17 cellular contexts compared by ENCODE assay signal in the genomic region with DNA sequence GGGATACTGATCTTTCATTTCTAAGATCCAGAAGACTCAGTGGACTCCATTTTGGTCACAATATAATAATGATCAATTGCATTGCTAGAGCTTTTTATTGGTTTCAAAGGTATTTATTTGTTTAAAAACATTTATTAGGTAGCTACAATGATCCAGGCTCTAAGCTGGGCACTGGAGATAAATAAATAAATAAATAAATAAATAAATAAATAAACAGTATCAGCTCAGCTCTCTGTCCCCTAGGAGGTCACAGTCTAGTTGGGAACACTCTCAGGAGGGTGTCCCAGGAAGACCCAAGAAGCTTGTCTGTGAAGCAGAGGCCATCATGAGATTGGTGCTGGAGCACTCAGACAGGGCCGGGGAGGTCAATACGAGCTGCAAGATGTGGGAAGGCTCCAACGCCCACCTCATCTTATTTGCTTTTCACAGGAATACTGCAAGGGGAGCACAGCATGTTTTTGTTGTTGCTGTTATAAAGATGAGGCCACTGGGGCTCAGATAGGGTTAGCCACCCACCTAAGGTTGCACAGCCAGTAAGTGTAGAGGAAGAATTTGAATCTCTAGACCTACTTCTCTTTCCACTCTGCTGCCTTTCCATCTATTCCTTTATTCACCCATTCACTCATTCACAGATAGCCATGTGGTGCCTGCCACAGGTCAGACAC. TPM values are rescaled to one million over a fixed set of nuclear protein-coding genes. Genes with fewer than 3 reads are reported as not detected.
DNase-seq lines count a peak whose midpoint lies in the region; ATAC-seq and TF ChIP-seq lines count a peak whose summit lies in the region.
"Had no signal": no experiment of that assay in that cellular context is flagged by ENCODE, and none has a peak within 500 bp of the region (broad histone marks: within the 10 kb centered on the region; RNA-seq: fewer than 3 reads in every experiment).

No MANE protein-coding gene starts in this region.

- H3K4me3 Mint-ChIP-seq in CD14-positive monocyte = no peak overlapping the region
- H3K4me3 Mint-ChIP-seq in activated T-helper 17 cell treated with anti-CD3 and anti-CD28 coated beads, Interleukin-2, amount 50 U/mL, for 72 hours = peak overlapping the region; percentile 85
- peak overlapping the region; percentile 84 for H3K4me3 Mint-ChIP-seq in natural killer cell treated with Interleukin-12 subunit alpha and Interleukin-12 subunit beta and Interleukin-15 and Interleukin-18, amount 100 ng/mL, for 72 hours
- H3K4me3 Mint-ChIP-seq: brain, GM23338 had no signal

- H3K27me3 Mint-ChIP-seq in CD14-positive monocyte (ENCODE audit: low read depth in 3 of 3) = peaks cover 1 to 11% (median 6%) of the 10 kb centered on the region in 3 donors
- H3K27me3 Mint-ChIP-seq in activated T-helper 17 cell treated with anti-CD3 and anti-CD28 coated beads, Interleukin-2, amount 50 U/mL, for 72 hours = no peaks in the 10 kb centered on the region
- no peaks in the 10 kb centered on the region for H3K27me3 Mint-ChIP-seq in natural killer cell treated with Interleukin-12 subunit alpha and Interleukin-12 subunit beta and Interleukin-15 and Interleukin-18, amount 100 ng/mL, for 72 hours
- H3K27me3 Mint-ChIP-seq: brain had no signal

- intact Hi-C loops in CD14-positive monocyte (cut with micrococcal nuclease) (loop anchor here (1.0 to 10.0 kb wide), 2 partner anchors 9 to 626 kb away; a partner anchor contains a TSS), cardiac septum (cut with DNase I) (no loop called here)

- H3K79me2 ChIP-seq in osteoblast (ENCODE audit: insufficient read depth, low read length) = no peaks in the 10 kb centered on the region

- H3K9me3 Mint-ChIP-seq in CD14-positive monocyte = peaks cover 0 to 2% (median 0%) of the 10 kb centered on the region in 7 donors
- no peaks in the 10 kb centered on the region for H3K9me3 Mint-ChIP-seq in activated T-helper 17 cell treated with anti-CD3 and anti-CD28 coated beads, Interleukin-2, amount 50 U/mL, for 72 hours
- H3K9me3 Mint-ChIP-seq in natural killer cell treated with Interleukin-12 subunit alpha and Interleukin-12 subunit beta and Interleukin-15 and Interleukin-18, amount 100 ng/mL, for 72 hours = peaks cover 6% of the 10 kb centered on the region
- H3K9me3 Mint-ChIP-seq: GM23338 had no signal

- H3K36me3 Mint-ChIP-seq in CD14-positive monocyte = peaks cover 5 to 18% of the 10 kb centered on the region in 2 donors
- H3K36me3 Mint-ChIP-seq in activated T-helper 17 cell treated with anti-CD3 and anti-CD28 coated beads, Interleukin-2, amount 50 U/mL, for 72 hours (ENCODE audit: low read depth) = peaks cover 39% of the 10 kb centered on the region
- H3K36me3 Mint-ChIP-seq in natural killer cell treated with Interleukin-12 subunit alpha and Interleukin-12 subunit beta and Interleukin-15 and Interleukin-18, amount 100 ng/mL, for 72 hours = peaks cover 5% of the 10 kb centered on the region
- H3K36me3 Mint-ChIP-seq: brain had no signal

- peaks cover 10% of the 10 kb centered on the region for H3K4me1 ChIP-seq in HEK293 (ENCODE audit: control insufficient read depth, insufficient read depth, low read length)
- peaks cover 20% of the 10 kb centered on the region for H3K4me1 ChIP-seq in osteoblast (ENCODE audit: insufficient read depth, low read length)

- POLR2A ChIA-PET in HEK293 (lab: Yijun Ruan, JAX) = no interaction called here

- no peaks in the 10 kb centered on the region for H3K9me3 ChIP-seq in HEK293 (ENCODE audit: control insufficient read depth, insufficient read depth, low read depth, low read length)
- H3K9me3 ChIP-seq in osteoblast (ENCODE audit: low read depth, low read length) = no peaks in the 10 kb centered on the region

- CTCF ChIA-PET in HEK293 (lab: Yijun Ruan, JAX) = interaction anchor here (0.6 to 1.6 kb wide), 6 partner anchors 9 to 176 kb away, joined by 3 to 4 read pairs (median 4); no protein-coding TSS in a partner anchor

- peak overlapping the region in 6 of 7 donors; percentile 19 to 99 (median 81) for H3K27ac Mint-ChIP-seq in CD14-positive monocyte
- H3K27ac Mint-ChIP-seq in activated T-helper 17 cell treated with anti-CD3 and anti-CD28 coated beads, Interleukin-2, amount 50 U/mL, for 72 hours = peak overlapping the region; percentile 100
- peak overlapping the region; percentile 96 for H3K27ac Mint-ChIP-seq in natural killer cell treated with Interleukin-12 subunit alpha and Interleukin-12 subunit beta and Interleukin-15 and Interleukin-18, amount 100 ng/mL, for 72 hours
- H3K27ac Mint-ChIP-seq: GM23338 had no signal

- H3K4me2 ChIP-seq in osteoblast (ENCODE audit: insufficient read depth, low read length) = no peak overlapping the region
- H3K4me2 ChIP-seq: GM23338 had no signal

- H3K27ac ChIP-seq in HEK293 (ENCODE audit: extremely low read depth, low read depth, low read length) (no peak overlapping the region), osteoblast (ENCODE audit: low read depth, low read length) (no peak overlapping the region)

- H2AFZ ChIP-seq in osteoblast (ENCODE audit: low read length) = no peak overlapping the region

- DNase-seq in CD14-positive monocyte (ENCODE audit: low spot score) (no peak), NCI-H1092 treated with DMSO at 0.1 percent for 48 hours (lab: John Stamatoyannopoulos, UW) (no peak), osteoblast (ENCODE audit: insufficient read length, low spot score, missing footprints) (no peak), cardiac septum (ENCODE audit: low spot score) (no peak)
- DNase-seq in natural killer cell treated with Interleukin-12 subunit alpha and Interleukin-12 subunit beta and Interleukin-15 and Interleukin-18, amount 100 ng/mL, for 72 hours (ENCODE audit: low spot score) = no peak
- DNase-seq in stimulated activated naive CD4-positive, alpha-beta T cell (lab: John Stamatoyannopoulos, UW) = no peak
- DNase-seq: effector CD4-positive, alpha-beta T cell; foreskin melanocyte; GF-D8; midbrain; NCI-H2029 treated with DMSO at 0.1 percent for 48 hours had no signal

- no peak for ATAC-seq in activated T-helper 17 cell treated with anti-CD3 and anti-CD28 coated beads, Interleukin-2, amount 50 U/mL, for 72 hours (replicated peaks)
- no peak for ATAC-seq in natural killer cell treated with Interleukin-12 subunit alpha and Interleukin-12 subunit beta and Interleukin-15 and Interleukin-18, amount 100 ng/mL, for 72 hours
- ATAC-seq: GM23338 had no signal

- H3K4me3 ChIP-seq in HEK293 (ENCODE audit: low read depth, low read length) (no peak overlapping the region), osteoblast (ENCODE audit: insufficient read depth, low read length) (no peak overlapping the region)
- H3K4me3 ChIP-seq: GM23338 had no signal

- H3K36me3 ChIP-seq in HEK293 (ENCODE audit: control insufficient read depth in 2 of 2, insufficient read depth in 1 of 2, low read length in 2 of 2) = no peaks in the 10 kb centered on the region
- H3K36me3 ChIP-seq in osteoblast (ENCODE audit: insufficient read depth, low read length) = no peaks in the 10 kb centered on the region

- H3K4me1 Mint-ChIP-seq in CD14-positive monocyte = peaks cover 81% of the 10 kb centered on the region
- peaks cover 78% of the 10 kb centered on the region for H3K4me1 Mint-ChIP-seq in activated T-helper 17 cell treated with anti-CD3 and anti-CD28 coated beads, Interleukin-2, amount 50 U/mL, for 72 hours
- peaks cover 79 to 93% of the 10 kb centered on the region in 2 donors for H3K4me1 Mint-ChIP-seq in natural killer cell treated with Interleukin-12 subunit alpha and Interleukin-12 subunit beta and Interleukin-15 and Interleukin-18, amount 100 ng/mL, for 72 hours (ENCODE audit: low read depth in 2 of 2)

- no peaks in the 10 kb centered on the region for H4K20me1 ChIP-seq in osteoblast (ENCODE audit: insufficient read depth, low read length)

- TF ChIP-seq CTCF in CD14-positive monocyte (IDR thresholded peaks at IDR 0.05) (no peak), HEK293 (tag by site-specific recombination; IDR thresholded peaks at IDR 0.05) (no peak), osteoblast (IDR thresholded peaks at IDR 0.05; ENCODE audit: extremely low read depth, low read depth, low read length) (no peak)

- no peaks in the 10 kb centered on the region for H3K27me3 ChIP-seq in osteoblast (ENCODE audit: insufficient read depth, low read length)

TF ChIP-seq in HEK293, 187 proteins besides CTCF, POLR2A, EP300 and RAD21 (continues in another document):
- TF ChIP-seq ZNF416 (tag by site-specific recombination; IDR thresholded peaks at IDR 0.05) (no peak), TCF7L2 (IDR thresholded peaks at IDR 0.05; ENCODE audit: borderline replicate concordance, low read depth, low read length) (no peak), ZNF843 (tag by site-specific recombination; IDR thresholded peaks at IDR 0.05) (no peak), ZNF555 (tag by site-specific recombination; conservative IDR thresholded peaks at IDR 0.05) (peak; percentile 55), SP2 (tag by site-specific recombination; IDR thresholded peaks at IDR 0.05) (no peak)
- TF ChIP-seq, protein P1, sequence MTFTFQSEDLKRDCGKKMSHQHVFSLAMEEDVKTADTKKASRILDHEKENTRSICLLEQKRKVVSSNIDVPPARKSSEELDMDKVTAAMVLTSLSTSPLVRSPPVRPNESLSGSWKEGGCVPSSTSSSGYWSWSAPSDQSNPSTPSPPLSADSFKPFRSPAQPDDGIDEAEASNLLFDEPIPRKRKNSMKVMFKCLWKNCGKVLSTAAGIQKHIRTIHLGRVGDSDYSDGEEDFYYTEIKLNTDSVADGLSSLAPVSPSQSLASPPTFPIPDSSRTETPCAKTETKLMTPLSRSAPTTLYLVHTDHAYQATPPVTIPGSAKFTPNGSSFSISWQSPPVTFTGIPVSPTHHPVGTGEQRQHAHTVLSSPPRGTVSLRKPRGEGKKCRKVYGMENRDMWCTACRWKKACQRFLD (tag by site-specific recombination; IDR thresholded peaks at IDR 0.05) = no peak

RNA-seq across cellular contexts. Expression of a gene that starts 15.5 kb away (rescaled TPM):
- polyA plus RNA-seq in CD14-positive monocyte = 1 to 10 TPM in 1 of 2 donors, under 1 TPM in 1; 0.25 to 1.4 TPM
- total RNA-seq in activated T-helper 17 cell treated with anti-CD3 and anti-CD28 coated beads, Interleukin-2, amount 50 U/mL, for 72 hours = 10 to 100 TPM; 48.5 to 68.7 TPM
- 10 to 100 TPM; 12.3 to 55.1 TPM for total RNA-seq in natural killer cell treated with Interleukin-12 subunit alpha and Interleukin-12 subunit beta and Interleukin-15 and Interleukin-18, amount 100 ng/mL, for 72 hours
- 0.88 and 1.1 TPM in 2 replicates for total RNA-seq in osteoblast
- total RNA-seq in cardiac septum = 156 TPM
- total RNA-seq: pulmonary artery endothelial cell had no signal

RNA-seq across cellular contexts. Expression of a gene that starts 33.8 kb away (rescaled TPM):
- polyA plus RNA-seq in CD14-positive monocyte = not detected
- not detected for total RNA-seq in activated T-helper 17 cell treated with anti-CD3 and anti-CD28 coated beads, Interleukin-2, amount 50 U/mL, for 72 hours
- not detected for total RNA-seq in natural killer cell treated with Interleukin-12 subunit alpha and Interleukin-12 subunit beta and Interleukin-15 and Interleukin-18, amount 100 ng/mL, for 72 hours
- not detected in 2 replicates for total RNA-seq in osteoblast
- total RNA-seq in cardiac septum = not detected
- total RNA-seq: GM23338, pulmonary artery endothelial cell, SK-MEL-5 had no signal
- polyA plus RNA-seq: GM23338 had no signal

RNA-seq across cellular contexts. Expression of a gene that starts 36.2 kb away (rescaled TPM):
- not detected for polyA plus RNA-seq in CD14-positive monocyte
- total RNA-seq in activated T-helper 17 cell treated with anti-CD3 and anti-CD28 coated beads, Interleukin-2, amount 50 U/mL, for 72 hours = under 1 TPM in 1 of 2 donors, not detected in 1; 0.37 TPM
- not detected for total RNA-seq in natural killer cell treated with Interleukin-12 subunit alpha and Interleukin-12 subunit beta and Interleukin-15 and Interleukin-18, amount 100 ng/mL, for 72 hours
- total RNA-seq in osteoblast = not detected in 2 replicates
- 3.4 TPM for total RNA-seq in cardiac septum
- total RNA-seq: GM23338, pulmonary artery endothelial cell, SK-MEL-5 had no signal
- polyA plus RNA-seq: GM23338 had no signal

Comparison
In these comparisons a context has a peak if more than half of its experiments do, and no peak if none do; other contexts are left out.
1. H3K4me3 Mint-ChIP-seq: peak in activated T-helper 17 cell treated with anti-CD3 and anti-CD28 coated beads, Interleukin-2, amount 50 U/mL, for 72 hours (single experiment) and natural killer cell treated with Interleukin-12 subunit alpha and Interleukin-12 subunit beta and Interleukin-15 and Interleukin-18, amount 100 ng/mL, for 72 hours (single experiment); none in CD14-positive monocyte (0 of 2).
2. Peak in every context shown above with its lines, with median percentiles within 50 percentile points of each other: H3K27ac Mint-ChIP-seq.